14 cellular contexts compared by ENCODE assay signal in the genomic region with DNA sequence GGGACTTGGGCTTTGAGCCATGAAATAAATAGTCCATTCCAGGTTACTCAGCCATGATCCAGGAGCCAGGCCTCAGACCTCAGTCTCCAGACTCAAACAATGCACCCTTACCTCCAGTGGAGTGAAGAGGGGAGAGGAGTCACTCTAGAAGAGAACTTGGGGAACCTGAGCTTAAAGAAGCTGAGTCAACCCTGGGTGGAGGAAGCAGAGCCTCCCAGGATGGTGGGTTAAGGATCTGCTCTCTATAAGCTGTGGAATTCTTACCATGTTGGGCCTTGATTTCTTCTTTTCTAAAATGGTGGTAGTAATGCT.
DNase-seq lines count a peak whose midpoint lies in the region; ATAC-seq, FAIRE-seq and TF ChIP-seq lines count a peak whose summit lies in the region.
"Had no signal": no experiment of that assay in that cellular context is flagged by ENCODE, and none has a peak within 500 bp of the region (broad histone marks: within the 10 kb centered on the region; RNA-seq: fewer than 3 reads in every experiment).

No MANE protein-coding gene starts in this region.

- H3K9me1 ChIP-seq in keratinocyte (ENCODE audit: control insufficient read depth, extremely low read depth, insufficient read depth, low read length) = no peaks in the 10 kb centered on the region

- peak overlapping the region; percentile 32 for H2AFZ ChIP-seq in keratinocyte (ENCODE audit: control insufficient read depth, low read length)

- no peaks in the 10 kb centered on the region for H3K79me2 ChIP-seq in keratinocyte (ENCODE audit: control insufficient read depth, insufficient read depth, low read length)

- CTCF ChIA-PET in T-cell (lab: Charles Lee) = no interaction called here

- TF ChIP-seq CTCF in keratinocyte (optimal IDR thresholded peaks at IDR 0.05 in 1 of 3, IDR thresholded peaks at IDR 0.05 in 1 of 3, conservative IDR thresholded peaks at IDR 0.05 in 1 of 3; ENCODE audit: extremely low read depth in 1 of 3, insufficient read depth in 2 of 3, low read length in 3 of 3) = no peak

- no peaks in the 10 kb centered on the region for H3K9me3 Mint-ChIP-seq in T-cell
- H3K9me3 Mint-ChIP-seq: activated naive CD4-positive, alpha-beta T cell treated with anti-CD3 and anti-CD28 coated beads, Interleukin-2, amount 50 U/mL, for 24 hours had no signal

- DNase-seq in T-cell (no peak), keratinocyte (ENCODE audit: low read depth, low spot score) (no peak), GM19240 (ENCODE audit: insufficient read length, low spot score) (no peak), NCI-H2227 treated with DMSO at 0.1 percent for 48 hours (lab: John Stamatoyannopoulos, UW) (no peak)
- no peak for DNase-seq in activated CD8-positive, alpha-beta memory T cell treated with anti-CD3 and anti-CD28 coated beads for 24 hours
- DNase-seq: DMS153; ovary; Right ventricle myocardium superior; stimulated activated CD4-positive, alpha-beta T cell treated with anti-CD3 and anti-CD28 coated beads, Interleukin-15, amount 100 ng/mL, for 24 hours; stimulated activated CD8-positive, alpha-beta memory T cell treated with anti-CD3 and anti-CD28 coated beads, Interleukin-4, amount 100 ng/mL, for 48 hours had no signal

- H3K27ac Mint-ChIP-seq in T-cell = peak overlapping the region; percentile 46 to 48
- H3K27ac Mint-ChIP-seq: activated naive CD4-positive, alpha-beta T cell treated with anti-CD3 and anti-CD28 coated beads, Interleukin-2, amount 50 U/mL, for 24 hours had no signal

- no peaks in the 10 kb centered on the region for H3K36me3 ChIP-seq in BLaER1
- no peaks in the 10 kb centered on the region for H3K36me3 ChIP-seq in keratinocyte (ENCODE audit: control insufficient read depth in 2 of 2, extremely low read depth in 1 of 2, insufficient read depth in 2 of 2, low read length in 2 of 2)
- H3K36me3 ChIP-seq: ovary had no signal

- peak overlapping the region; percentile 29 for H3K4me2 ChIP-seq in BLaER1
- peak overlapping the region; percentile 34 for H3K4me2 ChIP-seq in keratinocyte (ENCODE audit: control insufficient read depth, extremely low read depth, insufficient read depth, low read depth, low read length)

- H3K4me3 ChIP-seq in BLaER1 (no peak overlapping the region), keratinocyte (ENCODE audit: control insufficient read depth in 2 of 3, extremely low read depth in 1 of 3, insufficient read depth in 2 of 3, low read depth in 1 of 3, low read length in 3 of 3) (no peak overlapping the region)
- H3K4me3 ChIP-seq: ovary had no signal

- POLR2A ChIA-PET in T-cell (lab: Charles Lee) = no interaction called here

- peaks cover 6 to 17% of the 10 kb centered on the region in 2 donors for H3K27me3 Mint-ChIP-seq in T-cell
- H3K27me3 Mint-ChIP-seq: activated naive CD4-positive, alpha-beta T cell treated with anti-CD3 and anti-CD28 coated beads, Interleukin-2, amount 50 U/mL, for 24 hours had no signal

- peak; percentile 19 for ATAC-seq in HG02763 (IDR thresholded peaks at IDR 0.05; ENCODE audit: unreplicated experiment)
- ATAC-seq in T-cell (replicated peaks in 1 of 4) = no peak
- no peak for ATAC-seq in HG02938 (IDR thresholded peaks at IDR 0.05; ENCODE audit: unreplicated experiment)

- H3K27ac ChIP-seq in BLaER1 (no peak overlapping the region; the same call in 1 of the 2 replicates), keratinocyte (ENCODE audit: control insufficient read depth, insufficient read depth, low read length) (peak overlapping the region; percentile 67)
- H3K27ac ChIP-seq: ovary had no signal

- no peaks in the 10 kb centered on the region for H4K20me1 ChIP-seq in BLaER1
- no peaks in the 10 kb centered on the region for H4K20me1 ChIP-seq in keratinocyte (ENCODE audit: control insufficient read depth, extremely low read depth, insufficient read depth, low read length)

- H3K9me3 ChIP-seq in BLaER1 = no peaks in the 10 kb centered on the region
- no peaks in the 10 kb centered on the region for H3K9me3 ChIP-seq in keratinocyte (ENCODE audit: control insufficient read depth, low read depth, low read length)
- H3K9me3 ChIP-seq: ovary had no signal

- H3K4me3 Mint-ChIP-seq in T-cell = no peak overlapping the region
- H3K4me3 Mint-ChIP-seq: activated naive CD4-positive, alpha-beta T cell treated with anti-CD3 and anti-CD28 coated beads, Interleukin-2, amount 50 U/mL, for 24 hours had no signal

- no peaks in the 10 kb centered on the region for H3K36me3 Mint-ChIP-seq in T-cell
- H3K36me3 Mint-ChIP-seq: activated naive CD4-positive, alpha-beta T cell treated with anti-CD3 and anti-CD28 coated beads, Interleukin-2, amount 50 U/mL, for 24 hours had no signal

- peaks cover 0 to 7% (median 4%) of the 10 kb centered on the region in 3 donors for H3K4me1 Mint-ChIP-seq in T-cell
- H3K4me1 Mint-ChIP-seq: activated naive CD4-positive, alpha-beta T cell treated with anti-CD3 and anti-CD28 coated beads, Interleukin-2, amount 50 U/mL, for 24 hours had no signal

- FAIRE-seq in keratinocyte (lab: Jason Lieb, UNC) = no peak

- H3K4me1 ChIP-seq in BLaER1 (peaks cover 59% of the 10 kb centered on the region), keratinocyte (ENCODE audit: control insufficient read depth, extremely low read depth, insufficient read depth, low read length) (peaks cover 22% of the 10 kb centered on the region)

- H3K9ac ChIP-seq in BLaER1 (no peak overlapping the region), keratinocyte (ENCODE audit: control insufficient read depth, extremely low read depth, insufficient read depth, low read length) (no peak overlapping the region)

- H3K27me3 ChIP-seq in BLaER1 = no peaks in the 10 kb centered on the region
- peaks cover 4% of the 10 kb centered on the region for H3K27me3 ChIP-seq in keratinocyte (ENCODE audit: control insufficient read depth, extremely low read depth, insufficient read depth, low read length)
- H3K27me3 ChIP-seq: ovary had no signal

- dilution Hi-C loops in keratinocyte (cut with MboI; ENCODE audit: extremely low pct_ligation_motif_present, low sequenced_read_pairs) = no loop called here
